ENCODE assay signal across 23 cellular contexts in the genomic region with DNA sequence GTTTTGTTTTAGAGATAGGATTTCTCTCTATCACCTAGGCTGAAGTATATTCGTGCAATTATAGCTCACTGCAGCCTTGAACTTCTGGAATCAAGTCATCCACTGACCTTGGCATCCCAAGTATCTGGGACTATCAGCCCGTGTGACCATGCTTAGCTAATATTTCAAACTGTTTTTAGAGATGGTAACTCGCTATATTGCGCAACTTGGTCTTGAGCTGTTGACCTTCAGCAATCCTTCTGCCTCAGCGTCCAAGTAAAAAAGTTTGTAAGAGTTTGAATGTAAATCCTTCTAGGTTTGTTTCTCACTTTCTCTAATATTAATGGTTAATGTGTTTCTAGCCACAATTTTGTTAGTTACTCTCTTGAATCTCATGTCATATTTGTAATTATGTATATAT.
"Had no signal": no experiment of that assay in that cellular context is flagged by ENCODE, and none has a peak within 500 bp of the region (broad histone marks: within the 10 kb centered on the region; RNA-seq: fewer than 3 reads in every experiment).

No MANE protein-coding gene starts in this region.

- H3K36me3 ChIP-seq: left lung, lower lobe of right lung, neural progenitor cell, neutrophil, right atrium auricular region, sigmoid colon, spleen, suprapubic skin, thoracic aorta, tibial nerve, uterus had no signal

- H3K4me2 ChIP-seq: hepatocyte, neural progenitor cell had no signal

- H3K79me2 ChIP-seq: hepatocyte had no signal

- H3K4me1 ChIP-seq: left lung, lower lobe of right lung, neural progenitor cell, right atrium auricular region, sigmoid colon, spleen, suprapubic skin, tibial nerve, uterus had no signal

- H3K27ac ChIP-seq: hepatocyte, left lung, lower lobe of right lung, neural progenitor cell, neutrophil, right atrium auricular region, sigmoid colon, spleen, suprapubic skin, thoracic aorta, tibial nerve, uterus had no signal

- H3K9me3 ChIP-seq: left lung, lower lobe of right lung, neutrophil, right atrium auricular region, sigmoid colon, suprapubic skin, thoracic aorta, tibial nerve, uterus had no signal

- DNase-seq: kidney glomerular epithelial cell; left cardiac atrium; left lung; lower lobe of right lung; mesendoderm; naive B cell; natural killer cell; nephron progenitor cell; occipital lobe; sigmoid colon; small intestine; spleen; stimulated activated CD4-positive, alpha-beta T cell treated with anti-CD3 and anti-CD28 coated beads, Interleukin-4, amount 100 ng/mL, for 24 hours; stimulated activated naive CD4-positive, alpha-beta T cell; uterus had no signal

- ATAC-seq: left cardiac atrium; left lung; lower lobe of right lung; natural killer cell; stimulated activated effector memory CD8-positive, alpha-beta T cell treated with anti-CD3 and anti-CD28 coated beads, Interleukin-12 subunit alpha, Interleukin-12 subunit beta, amount 100 ng/mL, for 72 hours had no signal

- H3K27me3 ChIP-seq: hepatocyte, left lung, neural progenitor cell, neutrophil, right atrium auricular region, sigmoid colon, spleen, suprapubic skin, tibial nerve, uterus had no signal

- H3K4me3 ChIP-seq: hepatocyte, left lung, lower lobe of right lung, neural progenitor cell, right atrium auricular region, sigmoid colon, spleen, suprapubic skin, thoracic aorta, tibial nerve, uterus had no signal

- H3K9ac ChIP-seq: neural progenitor cell had no signal

- H2AFZ ChIP-seq: hepatocyte, neural progenitor cell had no signal
